ENCODE assay signal across 26 cellular contexts in genomic region chr3:81741214-81741613, GRCh38. TPM values are rescaled to one million over a fixed set of nuclear protein-coding genes. Genes with fewer than 3 reads are reported as not detected.
DNase-seq lines count a peak whose midpoint lies in the region; ATAC-seq, FAIRE-seq and TF ChIP-seq lines count a peak whose summit lies in the region.
"Had no signal": no experiment of that assay in that cellular context is flagged by ENCODE, and none has a peak within 500 bp of the region (broad histone marks: within the 10 kb centered on the region; RNA-seq: fewer than 3 reads in every experiment).

No MANE protein-coding gene starts in this region.

- H3K4me3 ChIP-seq in SK-N-SH (ENCODE audit: low read depth in 2 of 2, low read length in 1 of 2), result no peak overlapping the region
- H3K4me3 ChIP-seq in astrocyte (ENCODE audit: insufficient read depth, low read depth, low read length), result no peak overlapping the region
- H3K4me3 ChIP-seq in left lung, result no peak overlapping the region
- no peak overlapping the region for H3K4me3 ChIP-seq in uterus
- H3K4me3 ChIP-seq: MG63, mucosa of descending colon, tibial nerve had no signal

- H3K4me1 Mint-ChIP-seq in astrocyte (ENCODE audit: low read depth, unreplicated experiment), result peaks cover 41% of the 10 kb centered on the region
- H3K4me1 Mint-ChIP-seq in endothelial cell (ENCODE audit: unreplicated experiment), result no peaks in the 10 kb centered on the region

- no peaks in the 10 kb centered on the region for H3K9me3 ChIP-seq in SK-N-SH
- no peaks in the 10 kb centered on the region for H3K9me3 ChIP-seq in astrocyte (ENCODE audit: insufficient read depth, low read depth, low read length)
- no peaks in the 10 kb centered on the region for H3K9me3 ChIP-seq in left lung
- H3K9me3 ChIP-seq in uterus, result no peaks in the 10 kb centered on the region
- H3K9me3 ChIP-seq: MG63, mucosa of descending colon, neutrophil, tibial nerve had no signal

- H2AFZ ChIP-seq in SK-N-SH (ENCODE audit: low read depth) (no peak overlapping the region), astrocyte (ENCODE audit: low read depth, low read length) (no peak overlapping the region)

- peaks cover 0 to 37% of the 10 kb centered on the region in 2 experiments; a peak in 3 of 4 replicates for H3K4me1 ChIP-seq in SK-N-SH (ENCODE audit: control insufficient read depth in 1 of 2, insufficient read depth in 2 of 2, low read depth in 1 of 2, low read length in 1 of 2)
- peaks cover 48% of the 10 kb centered on the region for H3K4me1 ChIP-seq in astrocyte (ENCODE audit: insufficient read depth, low read length)
- peaks cover 23 to 37% of the 10 kb centered on the region in 2 donors for H3K4me1 ChIP-seq in left lung
- peaks cover 0 to 7% of the 10 kb centered on the region in 2 donors for H3K4me1 ChIP-seq in uterus

- no peaks in the 10 kb centered on the region for H4K20me1 ChIP-seq in SK-N-SH (ENCODE audit: insufficient read depth)
- no peaks in the 10 kb centered on the region for H4K20me1 ChIP-seq in astrocyte (ENCODE audit: insufficient read depth, low read length)

- H3K9me3 Mint-ChIP-seq in astrocyte (ENCODE audit: unreplicated experiment) (no peaks in the 10 kb centered on the region), endothelial cell (ENCODE audit: unreplicated experiment) (no peaks in the 10 kb centered on the region)
- H3K9me3 Mint-ChIP-seq: activated CD4-positive, alpha-beta memory T cell treated with anti-CD3 and anti-CD28 coated beads for 36 hours; activated naive CD4-positive, alpha-beta T cell treated with anti-CD3 and anti-CD28 coated beads for 36 hours; dendritic cell treated with granulocyte-macrophage colony-stimulating factor and Interleukin-4, amounts not matched to agents 40 ng/mL and 50 ng/mL, for 4 days had no signal

- H3K27me3 ChIP-seq in SK-N-SH (ENCODE audit: insufficient read depth) (no peaks in the 10 kb centered on the region), astrocyte (ENCODE audit: insufficient read depth, low read length) (no peaks in the 10 kb centered on the region), left lung (no peaks in the 10 kb centered on the region), uterus (no peaks in the 10 kb centered on the region)
- H3K27me3 ChIP-seq: MG63, neutrophil, tibial nerve had no signal

- WGBS in SK-N-SH (ENCODE audit: low lambda C conversion rate), result 78% methylated on average over 1 of the region's 1 CpG

- TF ChIP-seq RAD21 in SK-N-SH (IDR thresholded peaks at IDR 0.05; ENCODE audit: low read length), result no peak

- peak overlapping the region; percentile 23 for H3K27ac Mint-ChIP-seq in astrocyte (ENCODE audit: unreplicated experiment)
- H3K27ac Mint-ChIP-seq in endothelial cell (ENCODE audit: unreplicated experiment), result no peak overlapping the region
- H3K27ac Mint-ChIP-seq: activated CD4-positive, alpha-beta memory T cell treated with anti-CD3 and anti-CD28 coated beads for 36 hours; activated naive CD4-positive, alpha-beta T cell treated with anti-CD3 and anti-CD28 coated beads for 36 hours; dendritic cell treated with granulocyte-macrophage colony-stimulating factor and Interleukin-4, amounts not matched to agents 40 ng/mL and 50 ng/mL, for 4 days had no signal

- no peak for ATAC-seq in SK-N-SH treated with all-trans-retinoic acid at 6 μM for 48 hours
- ATAC-seq in left lung, result peak; percentile 10
- no peak for ATAC-seq in GM21786 (IDR thresholded peaks at IDR 0.05; ENCODE audit: unreplicated experiment)
- ATAC-seq: HCT116, left ventricle myocardium superior, mucosa of descending colon, PC-3, right cardiac atrium had no signal

- no peak for TF ChIP-seq CTCF in SK-N-SH (IDR thresholded peaks at IDR 0.05)
- TF ChIP-seq CTCF in astrocyte (IDR thresholded peaks at IDR 0.05; ENCODE audit: insufficient read depth, low read depth, low read length), result no peak
- no peak for TF ChIP-seq CTCF in left lung (IDR thresholded peaks at IDR 0.05)
- no peak for TF ChIP-seq CTCF in uterus (IDR thresholded peaks at IDR 0.05)
- TF ChIP-seq CTCF in endothelial cell (IDR thresholded peaks at IDR 0.05; ENCODE audit: unreplicated experiment), result no peak

- H3K79me2 ChIP-seq in SK-N-SH (ENCODE audit: insufficient read depth), result peaks cover 58% of the 10 kb centered on the region
- peaks cover 51% of the 10 kb centered on the region for H3K79me2 ChIP-seq in astrocyte (ENCODE audit: insufficient read depth, low read length)

- H3K9ac ChIP-seq in SK-N-SH (no peak overlapping the region), astrocyte (ENCODE audit: low read length) (peak overlapping the region; percentile 44)

- H3K4me3 Mint-ChIP-seq in astrocyte (ENCODE audit: unreplicated experiment), result no peak overlapping the region
- H3K4me3 Mint-ChIP-seq in endothelial cell (ENCODE audit: unreplicated experiment), result no peak overlapping the region
- H3K4me3 Mint-ChIP-seq: activated CD4-positive, alpha-beta memory T cell treated with anti-CD3 and anti-CD28 coated beads for 36 hours; activated naive CD4-positive, alpha-beta T cell treated with anti-CD3 and anti-CD28 coated beads for 36 hours; dendritic cell treated with granulocyte-macrophage colony-stimulating factor and Interleukin-4, amounts not matched to agents 40 ng/mL and 50 ng/mL, for 4 days had no signal

- peak; percentile 66 for FAIRE-seq in astrocyte (lab: Jason Lieb, UNC)
- FAIRE-seq: GM12891 had no signal

- H3K27me3 Mint-ChIP-seq in astrocyte (ENCODE audit: low read depth, unreplicated experiment) (no peaks in the 10 kb centered on the region), endothelial cell (ENCODE audit: unreplicated experiment) (no peaks in the 10 kb centered on the region)
- H3K27me3 Mint-ChIP-seq: activated CD4-positive, alpha-beta memory T cell treated with anti-CD3 and anti-CD28 coated beads for 36 hours; dendritic cell treated with granulocyte-macrophage colony-stimulating factor and Interleukin-4, amounts not matched to agents 40 ng/mL and 50 ng/mL, for 4 days had no signal

- DNase-seq in SK-N-SH, result no peak
- DNase-seq in astrocyte (ENCODE audit: low read depth), result peak; percentile 63
- no peak for DNase-seq in left lung
- no peak for DNase-seq in uterus
- no peak for DNase-seq in endothelial cell (ENCODE audit: low spot score)
- DNase-seq in kidney glomerular epithelial cell (lab: John Stamatoyannopoulos, UW), result no peak
- DNase-seq: 8988T; activated CD4-positive, alpha-beta memory T cell treated with anti-CD3 and anti-CD28 coated beads for 36 hours; activated naive CD4-positive, alpha-beta T cell treated with anti-CD3 and anti-CD28 coated beads for 36 hours; C1 segment of cervical spinal cord; DMS 273 treated with DMSO at 0.1 percent for 48 hours; left ventricle myocardium superior; MG63; mucosa of descending colon; NCI-H226; PC-3; right cardiac atrium; stimulated activated naive CD4-positive, alpha-beta T cell; WERI-Rb-1 had no signal

- H3F3A ChIP-seq in SK-N-SH (replicated peaks; ENCODE audit: insufficient read depth), result peaks cover 38% of the 10 kb centered on the region

- POLR2A ChIA-PET in SK-N-SH (lab: Yijun Ruan, JAX), result no interaction called here

- CTCF ChIA-PET in SK-N-SH (lab: Yijun Ruan, JAX), result no interaction called here

- H3K36me3 Mint-ChIP-seq in astrocyte (ENCODE audit: low read depth, unreplicated experiment), result no peaks in the 10 kb centered on the region
- H3K36me3 Mint-ChIP-seq in endothelial cell (ENCODE audit: low read depth, unreplicated experiment), result no peaks in the 10 kb centered on the region

- H3K4me2 ChIP-seq in SK-N-SH (peak overlapping the region; percentile 17; the same call in 1 of the 2 replicates), astrocyte (ENCODE audit: low read length) (peak overlapping the region; percentile 42)

- peak overlapping the region; percentile 58 to 95; a peak in 3 of 4 replicates for H3K27ac ChIP-seq in SK-N-SH (ENCODE audit: low read depth in 2 of 2, low read length in 1 of 2)
- H3K27ac ChIP-seq in astrocyte (ENCODE audit: low read depth, low read length), result peak overlapping the region; percentile 65
- H3K27ac ChIP-seq in left lung, result no peak overlapping the region
- H3K27ac ChIP-seq in uterus, result peak overlapping the region; percentile 7 to 95
- H3K27ac ChIP-seq: WERI-Rb-1 had no signal

- no peak for TF ChIP-seq EP300 in SK-N-SH (IDR thresholded peaks at IDR 0.05; ENCODE audit: borderline replicate concordance in 1 of 2, low read depth in 1 of 2, low read length in 1 of 2)

- H3K9me2 ChIP-seq in SK-N-SH, result no peaks in the 10 kb centered on the region

- TF ChIP-seq POLR2A in uterus (IDR thresholded peaks at IDR 0.05), result no peak

- H3K36me3 ChIP-seq in SK-N-SH (replicated peaks in 1 of 2; ENCODE audit: control insufficient read depth in 1 of 2, insufficient read depth in 2 of 2, low read length in 1 of 2), result no peaks in the 10 kb centered on the region
- H3K36me3 ChIP-seq in astrocyte (ENCODE audit: insufficient read depth, low read length), result no peaks in the 10 kb centered on the region
- no peaks in the 10 kb centered on the region for H3K36me3 ChIP-seq in left lung
- H3K36me3 ChIP-seq in uterus, result no peaks in the 10 kb centered on the region
- H3K36me3 ChIP-seq: MG63, neutrophil, tibial nerve, WERI-Rb-1 had no signal

- intact Hi-C loops in left lung (cut with DNase I), result no loop called here
- intact Hi-C loops in uterus (cut with DNase I; ENCODE audit: low total_unique reads), result no loop called here

TF ChIP-seq in SK-N-SH, 30 proteins besides CTCF, POLR2A, EP300 and RAD21 (continues in another document):
- TF ChIP-seq, protein P1, sequence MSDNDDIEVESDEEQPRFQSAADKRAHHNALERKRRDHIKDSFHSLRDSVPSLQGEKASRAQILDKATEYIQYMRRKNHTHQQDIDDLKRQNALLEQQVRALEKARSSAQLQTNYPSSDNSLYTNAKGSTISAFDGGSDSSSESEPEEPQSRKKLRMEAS (IDR thresholded peaks at IDR 0.05; ENCODE audit: low read depth), result no peak
- no peak for TF ChIP-seq GATA2 (CRISPR knock-in tag; IDR thresholded peaks at IDR 0.05)
- no peak for TF ChIP-seq CHD2 (IDR thresholded peaks at IDR 0.05; ENCODE audit: low read length, partially characterized antibody)
- TF ChIP-seq GABPA (IDR thresholded peaks at IDR 0.05; ENCODE audit: low read depth), result no peak
- TF ChIP-seq SMC3 (IDR thresholded peaks at IDR 0.05; ENCODE audit: low read depth, low read length), result no peak

TF ChIP-seq in SK-N-SH treated with all-trans-retinoic acid at 6 μM for 48 hours, 23 proteins besides CTCF, POLR2A, EP300 and RAD21 (continues in another document):
- TF ChIP-seq GLIS3 (CRISPR knock-in tag; IDR thresholded peaks at IDR 0.05), result no peak

RNA-seq across cellular contexts. Expression of gene GBE1, which starts 20.2 kb away (rescaled TPM):
- 14.2 and 18.6 TPM in 2 replicates for polyA plus RNA-seq in SK-N-SH (2012; rRNA removed)
- 21.9 and 22.4 TPM in 2 replicates for polyA plus RNA-seq in SK-N-SH (2012; cell fraction: cytosol; rRNA removed)
- 6.4 and 17.7 TPM in 2 replicates for polyA plus RNA-seq in SK-N-SH (2012; cell fraction: nucleus; rRNA removed)
- total RNA-seq in astrocyte (58.6 and 60.3 TPM in 2 replicates), left lung (10 to 100 TPM; 30.3 to 53.1 TPM), uterus (10 to 100 TPM in 3 of 4 donors, 1 to 10 TPM in 1; 9.2 to 33.8 (median 24.9) TPM), endothelial cell (ENCODE audit: unreplicated experiment) (15.6 TPM)

Comparison
In these comparisons a context has a peak if more than half of its experiments do, and no peak if none do; other contexts are left out.
1. H3K27ac ChIP-seq: peak in SK-N-SH (2 of 2), astrocyte (single experiment) and uterus (2 of 2); none in left lung (0 of 2).